In the genomic region with DNA sequence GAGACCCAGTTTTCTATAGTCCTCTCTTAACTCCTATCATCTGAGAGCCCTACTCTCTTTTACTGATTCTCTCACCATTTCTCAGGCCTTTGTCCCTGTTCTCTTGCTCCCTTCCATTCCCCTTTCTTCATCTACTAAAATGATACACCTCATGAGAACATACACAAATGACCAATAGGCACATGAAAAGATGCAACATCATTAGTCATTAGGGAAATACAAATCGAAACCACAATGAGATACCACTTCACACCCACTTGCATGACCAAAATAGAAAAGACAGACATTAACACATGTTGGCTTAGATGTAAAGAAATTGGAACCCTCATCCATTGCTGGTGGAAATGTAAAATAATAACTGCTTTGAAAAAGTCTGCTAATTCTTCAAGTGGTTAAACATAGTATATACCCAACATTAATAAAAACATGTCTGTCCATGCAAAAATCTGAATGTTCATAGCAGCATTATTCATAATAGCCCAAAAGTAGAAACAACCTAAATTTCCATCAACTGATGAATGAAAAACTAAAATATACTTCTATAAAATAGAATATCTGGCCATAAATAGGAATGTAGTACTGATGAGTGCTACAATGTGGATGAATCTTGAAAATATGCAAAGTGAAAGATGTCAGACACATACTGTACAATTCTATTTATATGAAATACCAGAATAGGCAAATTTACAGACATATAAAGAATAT, we compare ENCODE assay signal across 8 cellular contexts.
A peak's percentile ranks its signal among the peaks of the same experiment; 100 is the strongest.
DNase-seq lines count a peak whose midpoint lies in the region; ATAC-seq and TF ChIP-seq lines count a peak whose summit lies in the region.

No MANE protein-coding gene starts in this region.

- no peak overlapping the region for H2AFZ ChIP-seq in GM23338

- H3K27ac Mint-ChIP-seq in GM23338 = no peak overlapping the region
- H3K27ac Mint-ChIP-seq in activated CD4-positive, alpha-beta memory T cell treated with anti-CD3 and anti-CD28 coated beads, Interleukin-2, amount 10 ng/mL, durations not matched to agents 7 days and 5 days = no peak overlapping the region
- H3K27ac Mint-ChIP-seq in activated CD8-positive, alpha-beta T cell treated with anti-CD3 and anti-CD28 coated beads, Interleukin-2, amount 10 ng/mL, durations not matched to agents 7 days and 5 days = no peak overlapping the region

- no peak overlapping the region for H3K27ac ChIP-seq in GM23338 (ENCODE audit: low read depth)

- H3K36me3 ChIP-seq in GM23338 (ENCODE audit: insufficient read depth) = no peaks in the 10 kb centered on the region

- H3K9me3 Mint-ChIP-seq in GM23338 = no peaks in the 10 kb centered on the region
- H3K9me3 Mint-ChIP-seq in activated CD4-positive, alpha-beta memory T cell treated with anti-CD3 and anti-CD28 coated beads, Interleukin-2, amount 10 ng/mL, durations not matched to agents 7 days and 5 days = no peaks in the 10 kb centered on the region
- no peaks in the 10 kb centered on the region for H3K9me3 Mint-ChIP-seq in activated CD8-positive, alpha-beta T cell treated with anti-CD3 and anti-CD28 coated beads, Interleukin-2, amount 10 ng/mL, durations not matched to agents 7 days and 5 days (ENCODE audit: insufficient read depth)

- H3K79me2 ChIP-seq in GM23338 (replicated peaks; ENCODE audit: insufficient read depth) = peaks cover 21% of the 10 kb centered on the region; the same call in 1 of the 2 replicates

- H3K9me2 ChIP-seq in GM23338 (ENCODE audit: insufficient read depth) = no peaks in the 10 kb centered on the region

- H3F3A ChIP-seq in GM23338 (replicated peaks; ENCODE audit: low read depth) = no peaks in the 10 kb centered on the region

- H3K4me3 ChIP-seq in GM23338 (no peak overlapping the region), fibroblast of villous mesenchyme (ENCODE audit: low read depth, low read length) (no peak overlapping the region)

- POLR2A ChIA-PET in activated CD4-positive, alpha-beta memory T cell treated with anti-CD3 and anti-CD28 coated beads, Interleukin-2, amount 10 ng/mL, durations not matched to agents 7 days and 5 days (lab: Charles Lee) = no interaction called here
- POLR2A ChIA-PET in activated CD8-positive, alpha-beta T cell treated with anti-CD3 and anti-CD28 coated beads, Interleukin-2, amount 10 ng/mL, durations not matched to agents 7 days and 5 days (lab: Charles Lee) = no interaction called here

- H3K36me3 Mint-ChIP-seq in GM23338 (ENCODE audit: low read depth) = no peaks in the 10 kb centered on the region
- no peaks in the 10 kb centered on the region for H3K36me3 Mint-ChIP-seq in activated CD4-positive, alpha-beta memory T cell treated with anti-CD3 and anti-CD28 coated beads, Interleukin-2, amount 10 ng/mL, durations not matched to agents 7 days and 5 days (ENCODE audit: low read depth)
- H3K36me3 Mint-ChIP-seq in activated CD8-positive, alpha-beta T cell treated with anti-CD3 and anti-CD28 coated beads, Interleukin-2, amount 10 ng/mL, durations not matched to agents 7 days and 5 days (ENCODE audit: low read depth) = no peaks in the 10 kb centered on the region

- H3K27me3 ChIP-seq in GM23338 (ENCODE audit: insufficient read depth) = no peaks in the 10 kb centered on the region

- no peak for TF ChIP-seq CTCF in GM23338 (conservative IDR thresholded peaks at IDR 0.05; ENCODE audit: low read depth in 2 of 2)
- no peak for TF ChIP-seq CTCF in fibroblast of villous mesenchyme (IDR thresholded peaks at IDR 0.05; ENCODE audit: insufficient read depth, low read depth, low read length)
- no peak for TF ChIP-seq CTCF in omental fat pad (IDR thresholded peaks at IDR 0.05)

- no peak overlapping the region for H3K4me3 Mint-ChIP-seq in GM23338
- H3K4me3 Mint-ChIP-seq in activated CD4-positive, alpha-beta memory T cell treated with anti-CD3 and anti-CD28 coated beads, Interleukin-2, amount 10 ng/mL, durations not matched to agents 7 days and 5 days = no peak overlapping the region
- H3K4me3 Mint-ChIP-seq in activated CD8-positive, alpha-beta T cell treated with anti-CD3 and anti-CD28 coated beads, Interleukin-2, amount 10 ng/mL, durations not matched to agents 7 days and 5 days = no peak overlapping the region

- no peak for DNase-seq in GM23338 (ENCODE audit: low spot score)
- DNase-seq in fibroblast of villous mesenchyme (ENCODE audit: low read depth) = peak; percentile 73
- DNase-seq in NCI-H82 treated with DMSO at 0.1 percent for 48 hours (lab: John Stamatoyannopoulos, UW; ENCODE audit: unreplicated experiment) = no peak
- DNase-seq in omental fat pad (ENCODE audit: low spot score) = no peak
- DNase-seq in activated CD4-positive, alpha-beta memory T cell treated with anti-CD3 and anti-CD28 coated beads, Interleukin-2, amount 10 ng/mL, durations not matched to agents 7 days and 5 days = no peak
- no peak for DNase-seq in activated CD8-positive, alpha-beta T cell treated with anti-CD3 and anti-CD28 coated beads, Interleukin-2, amount 10 ng/mL, durations not matched to agents 7 days and 5 days

- ATAC-seq in GM18502 (IDR thresholded peaks at IDR 0.05; ENCODE audit: poor library complexity, unreplicated experiment) = peak; percentile 94
- no peak for ATAC-seq in GM23338
- ATAC-seq in HG03575 (IDR thresholded peaks at IDR 0.05; ENCODE audit: extremely low read depth, insufficient number of reproducible peaks, low FRiP score, unreplicated experiment) = peak; percentile 83
- no peak for ATAC-seq in omental fat pad (ENCODE audit: low FRiP score)
- ATAC-seq in activated CD8-positive, alpha-beta T cell treated with anti-CD3 and anti-CD28 coated beads, Interleukin-2, amount 10 ng/mL, durations not matched to agents 7 days and 5 days = no peak

- CTCF ChIA-PET in activated CD4-positive, alpha-beta memory T cell treated with anti-CD3 and anti-CD28 coated beads, Interleukin-2, amount 10 ng/mL, durations not matched to agents 7 days and 5 days (lab: Charles Lee) = no interaction called here
- CTCF ChIA-PET in activated CD8-positive, alpha-beta T cell treated with anti-CD3 and anti-CD28 coated beads, Interleukin-2, amount 10 ng/mL, durations not matched to agents 7 days and 5 days (lab: Charles Lee) = no interaction called here

- H3K4me1 ChIP-seq in GM23338 (ENCODE audit: insufficient read depth) = peaks cover 47% of the 10 kb centered on the region

- H4K20me1 ChIP-seq in GM23338 (replicated peaks; ENCODE audit: insufficient read depth) = no peaks in the 10 kb centered on the region

- H3K4me1 Mint-ChIP-seq in GM23338 = peaks cover 49% of the 10 kb centered on the region
- peaks cover 2% of the 10 kb centered on the region for H3K4me1 Mint-ChIP-seq in activated CD4-positive, alpha-beta memory T cell treated with anti-CD3 and anti-CD28 coated beads, Interleukin-2, amount 10 ng/mL, durations not matched to agents 7 days and 5 days
- H3K4me1 Mint-ChIP-seq in activated CD8-positive, alpha-beta T cell treated with anti-CD3 and anti-CD28 coated beads, Interleukin-2, amount 10 ng/mL, durations not matched to agents 7 days and 5 days (ENCODE audit: low read depth) = no peaks in the 10 kb centered on the region

- H3K4me2 ChIP-seq in GM23338 = 0 out of 2 replicates have a peak overlapping the region, but pooled peaks have one; percentile 3

- H3K27me3 Mint-ChIP-seq in GM23338 (ENCODE audit: insufficient read depth, low read depth, poor library complexity) = peaks cover 5% of the 10 kb centered on the region
- peaks cover 14% of the 10 kb centered on the region for H3K27me3 Mint-ChIP-seq in activated CD4-positive, alpha-beta memory T cell treated with anti-CD3 and anti-CD28 coated beads, Interleukin-2, amount 10 ng/mL, durations not matched to agents 7 days and 5 days
- H3K27me3 Mint-ChIP-seq in activated CD8-positive, alpha-beta T cell treated with anti-CD3 and anti-CD28 coated beads, Interleukin-2, amount 10 ng/mL, durations not matched to agents 7 days and 5 days (ENCODE audit: low read depth) = no peaks in the 10 kb centered on the region

TF ChIP-seq in GM23338, 12 proteins besides CTCF, POLR2A, EP300 and RAD21 (continues in another document):
- TF ChIP-seq ZNF331 (CRISPR knock-in tag; IDR thresholded peaks at IDR 0.05; ENCODE audit: low read depth) (no peak), REST (IDR thresholded peaks at IDR 0.05; ENCODE audit: unreplicated experiment) (no peak), ETS1 (IDR thresholded peaks at IDR 0.05) (no peak), EZH2 (IDR thresholded peaks at IDR 0.05; ENCODE audit: low read depth, unreplicated experiment) (no peak)

Comparison
In these comparisons a context has a peak if more than half of its experiments do, and no peak if none do; other contexts are left out.
1. ATAC-seq: peak in GM18502 (single experiment) and HG03575 (single experiment); none in GM23338 (single experiment), omental fat pad (single experiment) and activated CD8-positive, alpha-beta T cell treated with anti-CD3 and anti-CD28 coated beads, Interleukin-2, amount 10 ng/mL, durations not matched to agents 7 days and 5 days (single experiment).